In the genomic region with DNA sequence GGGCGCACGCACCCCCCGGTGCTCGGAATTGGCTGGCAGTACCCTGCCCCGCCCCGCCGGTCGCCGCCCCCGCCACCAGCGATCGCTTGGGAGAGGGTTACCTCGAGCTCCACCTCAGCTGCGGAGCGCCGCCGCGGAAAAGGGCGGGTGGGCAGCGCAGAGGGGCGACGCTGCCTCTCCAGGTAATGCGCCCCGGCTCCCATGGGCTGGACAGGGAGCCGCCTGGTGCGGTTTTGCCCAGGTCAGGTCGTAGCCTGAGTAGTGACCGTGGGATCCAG, we compare ENCODE assay signal across 8 cellular contexts. TPM values are rescaled to one million over a fixed set of nuclear protein-coding genes. Genes with fewer than 3 reads are reported as not detected.
DNase-seq lines count a peak whose midpoint lies in the region; ATAC-seq and TF ChIP-seq lines count a peak whose summit lies in the region.

No MANE protein-coding gene starts in this region.

- H3K9me3 ChIP-seq in mucosa of rectum (ENCODE audit: control insufficient read depth in 2 of 2, low read length in 2 of 2) = no peaks in the 10 kb centered on the region

- H3K4me1 ChIP-seq in mucosa of rectum (ENCODE audit: control insufficient read depth in 2 of 2, insufficient read depth in 2 of 2, low read length in 2 of 2) = peaks cover 27 to 30% of the 10 kb centered on the region in 2 donors

- peak; percentile 18 to 27 for ATAC-seq in stimulated activated naive B cell treated with anti-CD40 and anti-IgM and Interleukin-4, amounts not matched to agents 10 μg/mL and 1 μg/mL and 100 μg/mL, for 72 hours (replicated peaks)
- ATAC-seq in HG02970 (IDR thresholded peaks at IDR 0.05; ENCODE audit: low FRiP score, unreplicated experiment) = no peak
- ATAC-seq in HG02623 (IDR thresholded peaks at IDR 0.05; ENCODE audit: unreplicated experiment) = no peak
- ATAC-seq in GM18505 (IDR thresholded peaks at IDR 0.05; ENCODE audit: unreplicated experiment) = no peak

- H3K4me3 Mint-ChIP-seq in stimulated activated naive B cell treated with anti-CD40 and anti-IgM and Interleukin-4, amounts not matched to agents 10 μg/mL and 1 μg/mL and 100 μg/mL, for 72 hours = peak overlapping the region; percentile 88 to 92

- H3K4me3 ChIP-seq in mucosa of rectum (ENCODE audit: low read length in 2 of 2) = peak overlapping the region; percentile 78 to 83

- H3K27ac Mint-ChIP-seq in stimulated activated naive B cell treated with anti-CD40 and anti-IgM and Interleukin-4, amounts not matched to agents 10 μg/mL and 1 μg/mL and 100 μg/mL, for 72 hours = peak overlapping the region; percentile 81

- peak; percentile 24 for DNase-seq in HT-29 (ENCODE audit: low spot score)
- peak; percentile 68 to 76 for DNase-seq in activated CD4-positive, alpha-beta T cell treated with anti-CD3 and anti-CD28 coated beads, Interleukin-2, amount 50 U/mL, for 48 hours
- DNase-seq in effector CD8-positive, alpha-beta T cell (lab: John Stamatoyannopoulos, UW) = peak; percentile 13
- peak; percentile 38 for DNase-seq in stimulated activated naive B cell treated with anti-CD40 and anti-IgM and Interleukin-4, amounts not matched to agents 10 μg/mL and 1 μg/mL and 100 μg/mL, for 72 hours

- no peak overlapping the region for H3K27ac ChIP-seq in mucosa of rectum (ENCODE audit: low read depth in 2 of 2, low read length in 2 of 2)

- no peaks in the 10 kb centered on the region for H3K36me3 ChIP-seq in mucosa of rectum (ENCODE audit: control insufficient read depth in 2 of 2, insufficient read depth in 2 of 2, low read length in 2 of 2)

- peaks cover 22 to 56% of the 10 kb centered on the region in 2 donors for H3K4me1 Mint-ChIP-seq in stimulated activated naive B cell treated with anti-CD40 and anti-IgM and Interleukin-4, amounts not matched to agents 10 μg/mL and 1 μg/mL and 100 μg/mL, for 72 hours

- no peaks in the 10 kb centered on the region for H3K9me3 Mint-ChIP-seq in stimulated activated naive B cell treated with anti-CD40 and anti-IgM and Interleukin-4, amounts not matched to agents 10 μg/mL and 1 μg/mL and 100 μg/mL, for 72 hours

- peaks cover 0 to 13% of the 10 kb centered on the region in 2 donors for H3K36me3 Mint-ChIP-seq in stimulated activated naive B cell treated with anti-CD40 and anti-IgM and Interleukin-4, amounts not matched to agents 10 μg/mL and 1 μg/mL and 100 μg/mL, for 72 hours

- H3K27me3 Mint-ChIP-seq in stimulated activated naive B cell treated with anti-CD40 and anti-IgM and Interleukin-4, amounts not matched to agents 10 μg/mL and 1 μg/mL and 100 μg/mL, for 72 hours = no peaks in the 10 kb centered on the region

- no peak for TF ChIP-seq POLR2A in GM18505 (IDR thresholded peaks at IDR 0.05; ENCODE audit: borderline replicate concordance, extremely low read depth, insufficient read depth, insufficient read length)

- peaks cover 0 to 3% of the 10 kb centered on the region in 2 donors for H3K27me3 ChIP-seq in mucosa of rectum (ENCODE audit: control insufficient read depth in 2 of 2, insufficient read depth in 2 of 2, low read length in 2 of 2)

- peak overlapping the region in 1 of 2 donors; percentile 70 for H3K9ac ChIP-seq in mucosa of rectum (ENCODE audit: low read depth in 1 of 2, low read length in 2 of 2)

RNA-seq across cellular contexts. Expression of gene PFKFB3, which starts 1.3 kb away (rescaled TPM):
- total RNA-seq in HT-29 (2014; rRNA removed; shearing (Covaris generic)) = 11.8 and 15.2 TPM in 2 replicates

Comparison
In these comparisons a context has a peak if more than half of its experiments do, and no peak if none do; other contexts are left out.
1. DNase-seq: peak in every context shown above with its lines; median percentile 72 in activated CD4-positive, alpha-beta T cell treated with anti-CD3 and anti-CD28 coated beads, Interleukin-2, amount 50 U/mL, for 48 hours; 38 in stimulated activated naive B cell treated with anti-CD40 and anti-IgM and Interleukin-4, amounts not matched to agents 10 μg/mL and 1 μg/mL and 100 μg/mL, for 72 hours; 24 in HT-29; 13 in effector CD8-positive, alpha-beta T cell.
2. ATAC-seq: peak in stimulated activated naive B cell treated with anti-CD40 and anti-IgM and Interleukin-4, amounts not matched to agents 10 μg/mL and 1 μg/mL and 100 μg/mL, for 72 hours (2 of 2); none in HG02970 (single experiment), HG02623 (single experiment) and GM18505 (single experiment).